Comparison of ENCODE assay signal across 10 cellular contexts in the genomic region with DNA sequence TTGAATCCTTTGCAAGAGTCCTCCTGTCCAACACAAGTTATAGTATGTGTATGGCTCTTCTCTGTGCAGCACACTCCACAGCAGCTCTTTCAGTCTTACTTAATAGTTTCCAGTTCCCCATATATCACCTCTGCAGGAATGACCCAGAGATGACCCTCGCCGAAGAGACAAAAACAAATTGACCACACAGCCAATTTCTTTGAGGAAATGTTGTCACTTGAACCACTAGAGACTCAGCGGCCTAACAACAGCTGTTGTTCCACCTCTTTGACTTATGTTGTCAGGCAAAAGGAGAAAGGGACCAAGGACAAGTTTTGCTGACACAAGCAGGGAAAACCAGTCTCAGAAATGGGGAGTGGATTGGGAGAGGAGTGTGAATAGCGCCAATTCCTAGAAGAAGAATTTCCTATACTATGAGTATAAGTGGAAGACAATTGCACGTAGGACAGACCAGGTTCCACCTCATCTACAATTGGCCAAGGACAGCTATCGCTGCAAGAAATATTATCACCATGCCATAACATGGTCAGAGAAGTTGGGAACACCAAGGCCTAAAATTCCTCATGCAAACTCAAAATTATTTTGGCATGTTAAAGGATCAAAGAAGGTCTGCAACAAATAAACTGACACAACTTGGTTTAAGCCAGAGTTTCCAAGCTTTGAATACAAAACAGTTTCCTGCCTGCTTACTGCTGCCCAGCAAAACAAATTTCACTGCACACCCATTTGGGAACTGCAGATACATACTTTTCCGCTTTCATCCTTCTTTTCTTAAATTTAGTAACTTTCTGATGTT. TPM values are rescaled to one million over a fixed set of nuclear protein-coding genes. Genes with fewer than 3 reads are reported as not detected.
DNase-seq lines count a peak whose midpoint lies in the region; ATAC-seq lines count a peak whose summit lies in the region.
"Had no signal": no experiment of that assay in that cellular context is flagged by ENCODE, and none has a peak within 500 bp of the region (broad histone marks: within the 10 kb centered on the region; RNA-seq: fewer than 3 reads in every experiment).

No MANE protein-coding gene starts in this region.

- intact Hi-C loops in sciatic nerve (cut with DNase I) (no loop called here), cardiac septum (cut with DNase I) (no loop called here)

- peak; percentile 59 for ATAC-seq in GM19025 (IDR thresholded peaks at IDR 0.05; ENCODE audit: low read depth, unreplicated experiment)
- peak; percentile 66 for ATAC-seq in HG02852 (IDR thresholded peaks at IDR 0.05; ENCODE audit: unreplicated experiment)
- peak; percentile 60 for ATAC-seq in sciatic nerve
- ATAC-seq: gastroesophageal sphincter had no signal

- DNase-seq in MV-4-11 (lab: John Stamatoyannopoulos, UW), result peak; percentile 99
- DNase-seq in sciatic nerve (ENCODE audit: low spot score), result no peak
- DNase-seq in KG1 (lab: John Stamatoyannopoulos, UW), result no peak
- DNase-seq in cardiac septum (ENCODE audit: low spot score), result no peak
- no peak for DNase-seq in stimulated activated CD4-positive, alpha-beta T cell treated with anti-CD3 and anti-CD28 coated beads, Interleukin-15, amount 100 ng/mL, for 24 hours
- no peak for DNase-seq in stimulated activated CD4-positive, alpha-beta T cell treated with anti-CD3 and anti-CD28 coated beads, Interleukin-1b, Interleukin-23, amount 100 ng/mL, for 48 hours
- DNase-seq: mesendoderm had no signal

RNA-seq across cellular contexts. Expression of a gene that starts 41.7 kb away (rescaled TPM):
- total RNA-seq in sciatic nerve, result 71.7 TPM
- total RNA-seq in cardiac septum, result 20.9 TPM
